In the genomic region with DNA sequence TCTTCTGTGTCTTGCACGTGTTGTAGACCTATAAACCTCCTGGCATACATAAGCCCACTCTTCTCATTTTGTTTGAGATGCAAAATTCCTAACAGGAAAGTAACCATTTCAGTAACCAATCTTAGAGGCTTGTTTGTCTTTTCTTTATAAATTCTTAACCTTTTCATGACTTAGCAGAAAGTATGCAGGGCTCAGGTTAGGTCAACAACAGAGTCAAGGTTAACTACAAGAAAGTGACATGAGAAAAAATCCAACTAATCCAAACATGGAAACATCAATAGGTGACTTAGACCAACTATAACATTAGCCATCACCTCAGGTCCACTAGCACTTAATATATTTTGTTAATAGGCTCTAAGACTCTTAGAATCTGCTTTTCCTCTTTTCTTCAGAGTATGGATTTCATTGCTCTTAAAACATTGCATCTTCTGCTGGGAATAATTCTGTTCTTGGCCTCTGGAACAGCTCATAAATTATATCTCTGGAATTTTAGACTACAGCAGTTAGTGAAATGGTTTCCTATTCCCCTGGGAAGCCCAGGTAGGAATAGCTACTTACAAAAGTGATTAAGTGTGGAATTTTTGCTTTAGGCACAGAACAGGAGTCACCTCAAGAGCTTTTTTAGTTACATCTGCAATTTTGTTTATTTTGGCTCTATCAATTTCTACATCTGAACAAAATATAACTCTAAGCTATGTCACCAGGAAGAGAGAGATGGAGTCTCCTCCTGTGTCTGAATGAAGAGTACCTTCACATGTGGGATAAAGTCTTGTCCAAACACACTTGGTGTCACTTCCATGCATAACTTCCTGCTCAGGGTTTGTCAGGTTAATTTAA, we compare ENCODE assay signal across 1 cellular context.
A peak's percentile ranks its signal among the peaks of the same experiment; 100 is the strongest.
TF ChIP-seq lines count a peak whose summit lies in the region.

No MANE protein-coding gene starts in this region.

TF ChIP-seq in HepG2, 621 proteins besides CTCF, POLR2A, EP300 and RAD21 (continued from another document and continues in another):
- no peak for TF ChIP-seq SP5 (CRISPR knock-in tag; IDR thresholded peaks at IDR 0.05; ENCODE audit: borderline replicate concordance, low read depth)
- TF ChIP-seq, protein P1, sequence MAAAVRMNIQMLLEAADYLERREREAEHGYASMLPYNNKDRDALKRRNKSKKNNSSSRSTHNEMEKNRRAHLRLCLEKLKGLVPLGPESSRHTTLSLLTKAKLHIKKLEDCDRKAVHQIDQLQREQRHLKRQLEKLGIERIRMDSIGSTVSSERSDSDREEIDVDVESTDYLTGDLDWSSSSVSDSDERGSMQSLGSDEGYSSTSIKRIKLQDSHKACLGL (CRISPR knock-in tag; IDR thresholded peaks at IDR 0.05): no peak
- peak; percentile 42; the same call in 1 of the 2 replicates for TF ChIP-seq TCF7 (IDR thresholded peaks at IDR 0.05; ENCODE audit: low read depth)
- TF ChIP-seq ZNF30 (CRISPR knock-in tag; IDR thresholded peaks at IDR 0.05): no peak
- TF ChIP-seq POGZ (CRISPR knock-in tag; IDR thresholded peaks at IDR 0.05): no peak
- TF ChIP-seq DNMT1 (CRISPR knock-in tag; IDR thresholded peaks at IDR 0.05): no peak
- TF ChIP-seq ZNF331 (CRISPR knock-in tag; IDR thresholded peaks at IDR 0.05): peak; percentile 24; the same call in 1 of the 2 replicates
- TF ChIP-seq MIXL1 (CRISPR knock-in tag; IDR thresholded peaks at IDR 0.05): 0 out of 2 replicates have a peak, but pooled peaks have one; percentile 56
- TF ChIP-seq, protein P2, sequence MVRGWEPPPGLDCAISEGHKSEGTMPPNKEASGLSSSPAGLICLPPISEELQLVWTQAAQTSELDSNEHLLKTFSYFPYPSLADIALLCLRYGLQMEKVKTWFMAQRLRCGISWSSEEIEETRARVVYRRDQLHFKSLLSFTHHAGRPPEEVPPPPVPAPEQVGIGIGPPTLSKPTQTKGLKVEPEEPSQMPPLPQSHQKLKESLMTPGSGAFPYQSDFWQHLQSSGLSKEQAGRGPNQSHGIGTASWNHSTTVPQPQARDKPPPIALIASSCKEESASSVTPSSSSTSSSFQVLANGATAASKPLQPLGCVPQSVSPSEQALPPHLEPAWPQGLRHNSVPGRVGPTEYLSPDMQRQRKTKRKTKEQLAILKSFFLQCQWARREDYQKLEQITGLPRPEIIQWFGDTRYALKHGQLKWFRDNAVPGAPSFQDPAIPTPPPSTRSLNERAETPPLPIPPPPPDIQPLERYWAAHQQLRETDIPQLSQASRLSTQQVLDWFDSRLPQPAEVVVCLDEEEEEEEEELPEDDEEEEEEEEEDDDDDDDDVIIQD (CRISPR knock-in tag; IDR thresholded peaks at IDR 0.05; ENCODE audit: low read depth): no peak
- TF ChIP-seq PHB2 (IDR thresholded peaks at IDR 0.05; ENCODE audit: partially characterized antibody): no peak
- 0 out of 2 replicates have a peak, but pooled peaks have one; percentile 28 for TF ChIP-seq ZNF614 (CRISPR knock-in tag; IDR thresholded peaks at IDR 0.05; ENCODE audit: borderline replicate concordance)
- no peak for TF ChIP-seq TAF1 (CRISPR knock-in tag; IDR thresholded peaks at IDR 0.05)
- TF ChIP-seq GATAD2A (CRISPR knock-in tag; IDR thresholded peaks at IDR 0.05): peak; percentile 85
- no peak for TF ChIP-seq SOX6 (IDR thresholded peaks at IDR 0.05)
- TF ChIP-seq SOX6 (CRISPR knock-in tag; IDR thresholded peaks at IDR 0.05): peak; percentile 39; the same call in 1 of the 2 replicates
- TF ChIP-seq ZNF224 (CRISPR knock-in tag; IDR thresholded peaks at IDR 0.05): no peak
- TF ChIP-seq ARNT (IDR thresholded peaks at IDR 0.05): no peak
- no peak for TF ChIP-seq NFYC (CRISPR knock-in tag; IDR thresholded peaks at IDR 0.05)
- TF ChIP-seq, protein P3, sequence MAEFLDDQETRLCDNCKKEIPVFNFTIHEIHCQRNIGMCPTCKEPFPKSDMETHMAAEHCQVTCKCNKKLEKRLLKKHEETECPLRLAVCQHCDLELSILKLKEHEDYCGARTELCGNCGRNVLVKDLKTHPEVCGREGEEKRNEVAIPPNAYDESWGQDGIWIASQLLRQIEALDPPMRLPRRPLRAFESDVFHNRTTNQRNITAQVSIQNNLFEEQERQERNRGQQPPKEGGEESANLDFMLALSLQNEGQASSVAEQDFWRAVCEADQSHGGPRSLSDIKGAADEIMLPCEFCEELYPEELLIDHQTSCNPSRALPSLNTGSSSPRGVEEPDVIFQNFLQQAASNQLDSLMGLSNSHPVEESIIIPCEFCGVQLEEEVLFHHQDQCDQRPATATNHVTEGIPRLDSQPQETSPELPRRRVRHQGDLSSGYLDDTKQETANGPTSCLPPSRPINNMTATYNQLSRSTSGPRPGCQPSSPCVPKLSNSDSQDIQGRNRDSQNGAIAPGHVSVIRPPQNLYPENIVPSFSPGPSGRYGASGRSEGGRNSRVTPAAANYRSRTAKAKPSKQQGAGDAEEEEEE (CRISPR knock-in tag; IDR thresholded peaks at IDR 0.05; ENCODE audit: borderline replicate concordance): no peak
- no peak for TF ChIP-seq FOXP1 (IDR thresholded peaks at IDR 0.05)
- TF ChIP-seq FOXP1 (CRISPR knock-in tag; IDR thresholded peaks at IDR 0.05): peak; percentile 26; the same call in 1 of the 2 replicates
- TF ChIP-seq MED1 (CRISPR knock-in tag; IDR thresholded peaks at IDR 0.05): peak; percentile 66
- no peak for TF ChIP-seq GLI4 (CRISPR knock-in tag; IDR thresholded peaks at IDR 0.05; ENCODE audit: borderline replicate concordance)
- TF ChIP-seq, protein P4, sequence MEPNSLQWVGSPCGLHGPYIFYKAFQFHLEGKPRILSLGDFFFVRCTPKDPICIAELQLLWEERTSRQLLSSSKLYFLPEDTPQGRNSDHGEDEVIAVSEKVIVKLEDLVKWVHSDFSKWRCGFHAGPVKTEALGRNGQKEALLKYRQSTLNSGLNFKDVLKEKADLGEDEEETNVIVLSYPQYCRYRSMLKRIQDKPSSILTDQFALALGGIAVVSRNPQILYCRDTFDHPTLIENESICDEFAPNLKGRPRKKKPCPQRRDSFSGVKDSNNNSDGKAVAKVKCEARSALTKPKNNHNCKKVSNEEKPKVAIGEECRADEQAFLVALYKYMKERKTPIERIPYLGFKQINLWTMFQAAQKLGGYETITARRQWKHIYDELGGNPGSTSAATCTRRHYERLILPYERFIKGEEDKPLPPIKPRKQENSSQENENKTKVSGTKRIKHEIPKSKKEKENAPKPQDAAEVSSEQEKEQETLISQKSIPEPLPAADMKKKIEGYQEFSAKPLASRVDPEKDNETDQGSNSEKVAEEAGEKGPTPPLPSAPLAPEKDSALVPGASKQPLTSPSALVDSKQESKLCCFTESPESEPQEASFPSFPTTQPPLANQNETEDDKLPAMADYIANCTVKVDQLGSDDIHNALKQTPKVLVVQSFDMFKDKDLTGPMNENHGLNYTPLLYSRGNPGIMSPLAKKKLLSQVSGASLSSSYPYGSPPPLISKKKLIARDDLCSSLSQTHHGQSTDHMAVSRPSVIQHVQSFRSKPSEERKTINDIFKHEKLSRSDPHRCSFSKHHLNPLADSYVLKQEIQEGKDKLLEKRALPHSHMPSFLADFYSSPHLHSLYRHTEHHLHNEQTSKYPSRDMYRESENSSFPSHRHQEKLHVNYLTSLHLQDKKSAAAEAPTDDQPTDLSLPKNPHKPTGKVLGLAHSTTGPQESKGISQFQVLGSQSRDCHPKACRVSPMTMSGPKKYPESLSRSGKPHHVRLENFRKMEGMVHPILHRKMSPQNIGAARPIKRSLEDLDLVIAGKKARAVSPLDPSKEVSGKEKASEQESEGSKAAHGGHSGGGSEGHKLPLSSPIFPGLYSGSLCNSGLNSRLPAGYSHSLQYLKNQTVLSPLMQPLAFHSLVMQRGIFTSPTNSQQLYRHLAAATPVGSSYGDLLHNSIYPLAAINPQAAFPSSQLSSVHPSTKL (CRISPR knock-in tag; IDR thresholded peaks at IDR 0.05): peak; percentile 90
- TF ChIP-seq HMG20A (CRISPR knock-in tag; IDR thresholded peaks at IDR 0.05; ENCODE audit: borderline replicate concordance): peak; percentile 92; the same call in 1 of the 2 replicates
- TF ChIP-seq MXI1 (IDR thresholded peaks at IDR 0.05; ENCODE audit: borderline replicate concordance, low read depth, low read length): no peak
- TF ChIP-seq PAF1 (CRISPR knock-in tag; IDR thresholded peaks at IDR 0.05): no peak
- TF ChIP-seq, protein P5, sequence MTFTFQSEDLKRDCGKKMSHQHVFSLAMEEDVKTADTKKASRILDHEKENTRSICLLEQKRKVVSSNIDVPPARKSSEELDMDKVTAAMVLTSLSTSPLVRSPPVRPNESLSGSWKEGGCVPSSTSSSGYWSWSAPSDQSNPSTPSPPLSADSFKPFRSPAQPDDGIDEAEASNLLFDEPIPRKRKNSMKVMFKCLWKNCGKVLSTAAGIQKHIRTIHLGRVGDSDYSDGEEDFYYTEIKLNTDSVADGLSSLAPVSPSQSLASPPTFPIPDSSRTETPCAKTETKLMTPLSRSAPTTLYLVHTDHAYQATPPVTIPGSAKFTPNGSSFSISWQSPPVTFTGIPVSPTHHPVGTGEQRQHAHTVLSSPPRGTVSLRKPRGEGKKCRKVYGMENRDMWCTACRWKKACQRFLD (CRISPR knock-in tag; IDR thresholded peaks at IDR 0.05; ENCODE audit: borderline replicate concordance): no peak
- peak; percentile 88 for TF ChIP-seq HMG20B (CRISPR knock-in tag; conservative IDR thresholded peaks at IDR 0.05)
- TF ChIP-seq CHD4 (IDR thresholded peaks at IDR 0.05; ENCODE audit: borderline replicate concordance, low read length): no peak
- TF ChIP-seq THAP11 (CRISPR knock-in tag; IDR thresholded peaks at IDR 0.05): 0 out of 2 replicates have a peak, but pooled peaks have one; percentile 30
- TF ChIP-seq, protein P6, sequence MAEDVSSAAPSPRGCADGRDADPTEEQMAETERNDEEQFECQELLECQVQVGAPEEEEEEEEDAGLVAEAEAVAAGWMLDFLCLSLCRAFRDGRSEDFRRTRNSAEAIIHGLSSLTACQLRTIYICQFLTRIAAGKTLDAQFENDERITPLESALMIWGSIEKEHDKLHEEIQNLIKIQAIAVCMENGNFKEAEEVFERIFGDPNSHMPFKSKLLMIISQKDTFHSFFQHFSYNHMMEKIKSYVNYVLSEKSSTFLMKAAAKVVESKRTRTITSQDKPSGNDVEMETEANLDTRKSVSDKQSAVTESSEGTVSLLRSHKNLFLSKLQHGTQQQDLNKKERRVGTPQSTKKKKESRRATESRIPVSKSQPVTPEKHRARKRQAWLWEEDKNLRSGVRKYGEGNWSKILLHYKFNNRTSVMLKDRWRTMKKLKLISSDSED (CRISPR knock-in tag; IDR thresholded peaks at IDR 0.05): no peak
- no peak for TF ChIP-seq GZF1 (CRISPR knock-in tag; IDR thresholded peaks at IDR 0.05)
- TF ChIP-seq ZNF274 (CRISPR knock-in tag; IDR thresholded peaks at IDR 0.05): no peak
- no peak for TF ChIP-seq SMARCC2 (IDR thresholded peaks at IDR 0.05)
- no peak for TF ChIP-seq ZFP36L1 (CRISPR knock-in tag; IDR thresholded peaks at IDR 0.05)
- TF ChIP-seq, protein P7, sequence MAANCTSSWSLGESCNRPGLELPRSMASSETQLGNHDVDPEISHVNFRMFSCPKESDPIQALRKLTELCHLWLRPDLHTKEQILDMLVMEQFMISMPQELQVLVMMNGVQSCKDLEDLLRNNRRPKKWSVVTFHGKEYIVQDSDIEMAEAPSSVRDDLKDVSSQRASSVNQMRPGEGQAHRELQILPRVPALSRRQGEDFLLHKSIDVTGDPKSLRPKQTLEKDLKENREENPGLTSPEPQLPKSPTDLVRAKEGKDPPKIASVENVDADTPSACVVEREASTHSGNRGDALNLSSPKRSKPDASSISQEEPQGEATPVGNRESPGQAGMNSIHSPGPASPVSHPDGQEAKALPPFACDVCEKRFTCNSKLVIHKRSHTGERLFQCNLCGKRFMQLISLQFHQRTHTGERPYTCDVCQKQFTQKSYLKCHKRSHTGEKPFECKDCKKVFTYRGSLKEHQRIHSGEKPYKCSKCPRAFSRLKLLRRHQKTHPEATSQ (CRISPR knock-in tag; IDR thresholded peaks at IDR 0.05; ENCODE audit: borderline replicate concordance): no peak
- TF ChIP-seq, protein P8, sequence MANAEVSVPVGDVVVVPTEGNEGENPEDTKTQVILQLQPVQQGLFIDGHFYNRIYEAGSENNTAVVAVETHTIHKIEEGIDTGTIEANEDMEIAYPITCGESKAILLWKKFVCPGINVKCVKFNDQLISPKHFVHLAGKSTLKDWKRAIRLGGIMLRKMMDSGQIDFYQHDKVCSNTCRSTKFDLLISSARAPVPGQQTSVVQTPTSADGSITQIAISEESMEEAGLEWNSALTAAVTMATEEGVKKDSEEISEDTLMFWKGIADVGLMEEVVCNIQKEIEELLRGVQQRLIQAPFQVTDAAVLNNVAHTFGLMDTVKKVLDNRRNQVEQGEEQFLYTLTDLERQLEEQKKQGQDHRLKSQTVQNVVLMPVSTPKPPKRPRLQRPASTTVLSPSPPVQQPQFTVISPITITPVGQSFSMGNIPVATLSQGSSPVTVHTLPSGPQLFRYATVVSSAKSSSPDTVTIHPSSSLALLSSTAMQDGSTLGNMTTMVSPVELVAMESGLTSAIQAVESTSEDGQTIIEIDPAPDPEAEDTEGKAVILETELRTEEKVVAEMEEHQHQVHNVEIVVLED (CRISPR knock-in tag; IDR thresholded peaks at IDR 0.05; ENCODE audit: borderline replicate concordance): no peak
- no peak for TF ChIP-seq HOXA5 (CRISPR knock-in tag; IDR thresholded peaks at IDR 0.05)
- TF ChIP-seq FOSL1 (CRISPR knock-in tag; IDR thresholded peaks at IDR 0.05; ENCODE audit: borderline replicate concordance): no peak
- TF ChIP-seq, protein P9, sequence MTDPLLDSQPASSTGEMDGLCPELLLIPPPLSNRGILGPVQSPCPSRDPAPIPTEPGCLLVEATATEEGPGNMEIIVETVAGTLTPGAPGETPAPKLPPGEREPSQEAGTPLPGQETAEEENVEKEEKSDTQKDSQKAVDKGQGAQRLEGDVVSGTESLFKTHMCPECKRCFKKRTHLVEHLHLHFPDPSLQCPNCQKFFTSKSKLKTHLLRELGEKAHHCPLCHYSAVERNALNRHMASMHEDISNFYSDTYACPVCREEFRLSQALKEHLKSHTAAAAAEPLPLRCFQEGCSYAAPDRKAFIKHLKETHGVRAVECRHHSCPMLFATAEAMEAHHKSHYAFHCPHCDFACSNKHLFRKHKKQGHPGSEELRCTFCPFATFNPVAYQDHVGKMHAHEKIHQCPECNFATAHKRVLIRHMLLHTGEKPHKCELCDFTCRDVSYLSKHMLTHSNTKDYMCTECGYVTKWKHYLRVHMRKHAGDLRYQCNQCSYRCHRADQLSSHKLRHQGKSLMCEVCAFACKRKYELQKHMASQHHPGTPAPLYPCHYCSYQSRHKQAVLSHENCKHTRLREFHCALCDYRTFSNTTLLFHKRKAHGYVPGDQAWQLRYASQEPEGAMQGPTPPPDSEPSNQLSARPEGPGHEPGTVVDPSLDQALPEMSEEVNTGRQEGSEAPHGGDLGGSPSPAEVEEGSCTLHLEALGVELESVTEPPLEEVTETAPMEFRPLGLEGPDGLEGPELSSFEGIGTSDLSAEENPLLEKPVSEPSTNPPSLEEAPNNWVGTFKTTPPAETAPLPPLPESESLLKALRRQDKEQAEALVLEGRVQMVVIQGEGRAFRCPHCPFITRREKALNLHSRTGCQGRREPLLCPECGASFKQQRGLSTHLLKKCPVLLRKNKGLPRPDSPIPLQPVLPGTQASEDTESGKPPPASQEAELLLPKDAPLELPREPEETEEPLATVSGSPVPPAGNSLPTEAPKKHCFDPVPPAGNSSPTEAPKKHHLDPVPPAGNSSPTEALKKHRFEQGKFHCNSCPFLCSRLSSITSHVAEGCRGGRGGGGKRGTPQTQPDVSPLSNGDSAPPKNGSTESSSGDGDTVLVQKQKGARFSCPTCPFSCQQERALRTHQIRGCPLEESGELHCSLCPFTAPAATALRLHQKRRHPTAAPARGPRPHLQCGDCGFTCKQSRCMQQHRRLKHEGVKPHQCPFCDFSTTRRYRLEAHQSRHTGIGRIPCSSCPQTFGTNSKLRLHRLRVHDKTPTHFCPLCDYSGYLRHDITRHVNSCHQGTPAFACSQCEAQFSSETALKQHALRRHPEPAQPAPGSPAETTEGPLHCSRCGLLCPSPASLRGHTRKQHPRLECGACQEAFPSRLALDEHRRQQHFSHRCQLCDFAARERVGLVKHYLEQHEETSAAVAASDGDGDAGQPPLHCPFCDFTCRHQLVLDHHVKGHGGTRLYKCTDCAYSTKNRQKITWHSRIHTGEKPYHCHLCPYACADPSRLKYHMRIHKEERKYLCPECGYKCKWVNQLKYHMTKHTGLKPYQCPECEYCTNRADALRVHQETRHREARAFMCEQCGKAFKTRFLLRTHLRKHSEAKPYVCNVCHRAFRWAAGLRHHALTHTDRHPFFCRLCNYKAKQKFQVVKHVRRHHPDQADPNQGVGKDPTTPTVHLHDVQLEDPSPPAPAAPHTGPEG (CRISPR knock-in tag; IDR thresholded peaks at IDR 0.05): no peak
